8 cellular contexts compared by ENCODE assay signal in genomic region chr17:77110006-77110374, GRCh38. TPM values are rescaled to one million over a fixed set of nuclear protein-coding genes. Genes with fewer than 3 reads are reported as not detected.
DNase-seq lines count a peak whose midpoint lies in the region; ATAC-seq and TF ChIP-seq lines count a peak whose summit lies in the region.

No MANE protein-coding gene starts in this region.

- H3K4me1 ChIP-seq in adrenal gland (replicated peaks in 1 of 2) (peaks cover 10 to 49% of the 10 kb centered on the region in 2 donors), left lung (peaks cover 7 to 42% of the 10 kb centered on the region in 2 donors), transverse colon (peaks cover 0 to 39% (median 13%) of the 10 kb centered on the region in 4 donors)

- no peaks in the 10 kb centered on the region for H3K27me3 Mint-ChIP-seq in activated CD4-positive, alpha-beta T cell treated with anti-CD3 and anti-CD28 coated beads, Interleukin-2, amount 10 ng/mL, durations not matched to agents 7 days and 5 days

- H3K9me3 ChIP-seq in adrenal gland (replicated peaks in 1 of 3), result no peaks in the 10 kb centered on the region
- H3K9me3 ChIP-seq in left lung, result no peaks in the 10 kb centered on the region
- H3K9me3 ChIP-seq in transverse colon, result no peaks in the 10 kb centered on the region

- H3K27ac Mint-ChIP-seq in activated CD4-positive, alpha-beta T cell treated with anti-CD3 and anti-CD28 coated beads, Interleukin-2, amount 10 ng/mL, durations not matched to agents 7 days and 5 days, result peak overlapping the region; percentile 50

- no peak for DNase-seq in activated CD4-positive, alpha-beta T cell treated with anti-CD3 and anti-CD28 coated beads, Interleukin-2, amount 10 ng/mL, durations not matched to agents 7 days and 5 days
- DNase-seq in activated CD4-positive, alpha-beta T cell treated with anti-CD3 and anti-CD28 coated beads for 48 hours, result no peak
- DNase-seq in adrenal gland (no peak), left lung (no peak), transverse colon (no peak), epidermal melanocyte (ENCODE audit: insufficient read length, low spot score) (no peak), NCI-H446 treated with DMSO at 0.1 percent for 48 hours (lab: John Stamatoyannopoulos, UW) (no peak)

- H3K4me1 Mint-ChIP-seq in activated CD4-positive, alpha-beta T cell treated with anti-CD3 and anti-CD28 coated beads, Interleukin-2, amount 10 ng/mL, durations not matched to agents 7 days and 5 days, result peaks cover 27% of the 10 kb centered on the region

- ATAC-seq in left lung (peak; percentile 48), HG03095 (IDR thresholded peaks at IDR 0.05; ENCODE audit: unreplicated experiment) (no peak)

- intact Hi-C loops in adrenal gland (cut with DNase I), result no loop called here
- intact Hi-C loops in left lung (cut with DNase I), result no loop called here
- intact Hi-C loops in transverse colon (cut with DNase I; ENCODE audit: low total_unique reads), result no loop called here

- H3K4me3 ChIP-seq in adrenal gland (no peak overlapping the region), left lung (no peak overlapping the region), transverse colon (no peak overlapping the region)

- peak overlapping the region; percentile 7 for H3K4me3 Mint-ChIP-seq in activated CD4-positive, alpha-beta T cell treated with anti-CD3 and anti-CD28 coated beads, Interleukin-2, amount 10 ng/mL, durations not matched to agents 7 days and 5 days

- H3K36me3 Mint-ChIP-seq in activated CD4-positive, alpha-beta T cell treated with anti-CD3 and anti-CD28 coated beads, Interleukin-2, amount 10 ng/mL, durations not matched to agents 7 days and 5 days (ENCODE audit: low read depth), result peaks cover 6% of the 10 kb centered on the region

- POLR2A ChIA-PET in activated CD4-positive, alpha-beta T cell treated with anti-CD3 and anti-CD28 coated beads, Interleukin-2, amount 10 ng/mL, durations not matched to agents 7 days and 5 days (lab: Charles Lee), result no interaction called here

- H3K27me3 ChIP-seq in adrenal gland (no peaks in the 10 kb centered on the region), left lung (no peaks in the 10 kb centered on the region), transverse colon (no peaks in the 10 kb centered on the region)

- WGBS in adrenal gland, 4 donors, result 38 to 44% (median 43%) methylated on average over 4 of the region's 4 CpGs
- WGBS in transverse colon (ENCODE audit: low coverage in 1 of 2), 2 donors, result 44 to 45% methylated on average over 3 to 4 of the region's 4 CpGs

- TF ChIP-seq POLR2A in adrenal gland (IDR thresholded peaks at IDR 0.05), result no peak
- no peak for TF ChIP-seq POLR2A in transverse colon (IDR thresholded peaks at IDR 0.05)

- TF ChIP-seq CTCF in adrenal gland (IDR thresholded peaks at IDR 0.05), result no peak
- no peak for TF ChIP-seq CTCF in left lung (IDR thresholded peaks at IDR 0.05)
- no peak for TF ChIP-seq CTCF in transverse colon (IDR thresholded peaks at IDR 0.05)

- CTCF ChIA-PET in activated CD4-positive, alpha-beta T cell treated with anti-CD3 and anti-CD28 coated beads, Interleukin-2, amount 10 ng/mL, durations not matched to agents 7 days and 5 days (lab: Charles Lee), result interaction anchor here (0.8 kb wide), 1 partner anchor 11 kb away, joined by 3 read pairs; no protein-coding TSS in a partner anchor

- in situ Hi-C loops in transverse colon (cut with MboI; ENCODE audit: low pct_ligation_motif_present in 1 of 4, low pct_unique_long_range_greater_than_20kb in 1 of 4, low sequenced_read_pairs in 3 of 4), result no loop called here

- H3K9me3 Mint-ChIP-seq in activated CD4-positive, alpha-beta T cell treated with anti-CD3 and anti-CD28 coated beads, Interleukin-2, amount 10 ng/mL, durations not matched to agents 7 days and 5 days, result no peaks in the 10 kb centered on the region

- peak overlapping the region in 4 of 5 donors; percentile 3 to 88 (median 46) for H3K27ac ChIP-seq in adrenal gland
- peak overlapping the region; percentile 69 to 78 for H3K27ac ChIP-seq in left lung
- H3K27ac ChIP-seq in transverse colon, result peak overlapping the region; percentile 58 to 69 (median 60)

- no peaks in the 10 kb centered on the region for H3K36me3 ChIP-seq in adrenal gland (replicated peaks in 1 of 2)
- no peaks in the 10 kb centered on the region for H3K36me3 ChIP-seq in left lung
- no peaks in the 10 kb centered on the region for H3K36me3 ChIP-seq in transverse colon

- TF ChIP-seq EP300 in transverse colon (IDR thresholded peaks at IDR 0.05; ENCODE audit: low read depth), result peak; percentile 40

RNA-seq across cellular contexts. Expression of gene SEC14L1, which starts 30.8 kb away (rescaled TPM):
- total RNA-seq in activated CD4-positive, alpha-beta T cell treated with anti-CD3 and anti-CD28 coated beads, Interleukin-2, amount 10 ng/mL, durations not matched to agents 7 days and 5 days, result 10 to 100 TPM; 56.6 to 57.4 TPM
- total RNA-seq in adrenal gland (100 to 1,000 TPM; 130 to 255 (median 199) TPM), left lung (100 to 1,000 TPM in 1 of 2 donors, 10 to 100 TPM in 1; 84.7 to 151 TPM), transverse colon (10 to 100 TPM; 16.8 to 34.6 (median 23.8) TPM)
- 100 to 1,000 TPM in 2 of 3 donors, 10 to 100 TPM in 1; 61.8 to 125 (median 119) TPM for polyA plus RNA-seq in adrenal gland
